In the genomic region with DNA sequence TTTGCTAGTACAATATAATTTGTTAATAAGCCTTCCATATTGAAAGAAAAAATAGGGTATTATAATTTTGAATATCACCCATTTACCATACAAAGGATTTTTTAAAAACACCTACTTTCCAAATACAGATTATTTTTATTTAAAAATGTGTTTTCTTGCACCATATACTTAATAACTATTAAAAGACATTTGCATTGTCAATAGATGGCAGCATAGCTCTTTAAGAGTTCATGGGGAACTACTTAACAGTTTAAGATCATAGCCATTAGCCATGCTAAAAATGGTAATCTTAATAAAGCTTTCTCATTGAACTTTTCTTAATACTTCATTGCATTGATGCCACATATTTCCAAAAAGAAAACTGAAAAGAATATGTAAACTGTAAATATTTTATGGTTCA, we compare ENCODE assay signal across 9 cellular contexts.
DNase-seq lines count a peak whose midpoint lies in the region; ATAC-seq, FAIRE-seq and TF ChIP-seq lines count a peak whose summit lies in the region.
"Had no signal": no experiment of that assay in that cellular context is flagged by ENCODE, and none has a peak within 500 bp of the region (broad histone marks: within the 10 kb centered on the region; RNA-seq: fewer than 3 reads in every experiment).

No MANE protein-coding gene starts in this region.

- TF ChIP-seq CTCF in AG04450 (IDR thresholded peaks at IDR 0.05; ENCODE audit: low read depth, low read length), result peak; percentile 44
- TF ChIP-seq CTCF in HL-60 (IDR thresholded peaks at IDR 0.05; ENCODE audit: insufficient read depth, low read length), result peak; percentile 8

- CTCF ChIA-PET in AG04450 (lab: Charles Lee), result interaction anchor here (1.1 kb wide), 1 partner anchor 1526 kb away, joined by 4 read pairs; no protein-coding TSS in a partner anchor

- DNase-seq in AG04450 (ENCODE audit: low read depth, low spot score) (no peak), HL-60 (ENCODE audit: low read depth in 1 of 2, low spot score in 1 of 2) (no peak), RKO (ENCODE audit: low spot score) (peak; percentile 70), frontal cortex (ENCODE audit: low spot score in 2 of 2) (no peak), activated gamma-delta T cell treated with Interleukin-2 at 50 U/mL for 16 hours (no peak)
- DNase-seq in activated CD8-positive, alpha-beta memory T cell treated with anti-CD3 and anti-CD28 coated beads for 24 hours, result no peak

- H3K27ac ChIP-seq in AG04450 (ENCODE audit: low read depth, low read length) (no peak overlapping the region), HL-60 (replicated peaks) (no peak overlapping the region)

- POLR2A ChIA-PET in AG04450 (lab: Yijun Ruan, JAX), result no interaction called here

- ATAC-seq in GM21360 (IDR thresholded peaks at IDR 0.05; ENCODE audit: unreplicated experiment) (no peak), HG03135 (IDR thresholded peaks at IDR 0.05; ENCODE audit: unreplicated experiment) (no peak)

- H3K27me3 ChIP-seq in AG04450 (ENCODE audit: control insufficient read depth, insufficient read depth, low read length), result no peaks in the 10 kb centered on the region
- no peaks in the 10 kb centered on the region for H3K27me3 ChIP-seq in HL-60 (ENCODE audit: insufficient read depth, poor library complexity, severe bottlenecking)

- H3K4me3 ChIP-seq in AG04450 (ENCODE audit: low read depth, low read length) (no peak overlapping the region), HL-60 (replicated peaks; ENCODE audit: insufficient read depth, low read length) (no peak overlapping the region)
- H3K4me3 ChIP-seq: lung had no signal

- FAIRE-seq in frontal cortex (lab: Jason Lieb, UNC), result peak; percentile 96

- H3K9me3 ChIP-seq in AG04450 (ENCODE audit: control insufficient read depth, insufficient read depth, low read length), result no peaks in the 10 kb centered on the region; the same call in 1 of the 2 replicates
